19 cellular contexts compared by ENCODE assay signal in genomic region chr13:111275995-111276618, GRCh38. TPM values are rescaled to one million over a fixed set of nuclear protein-coding genes. Genes with fewer than 3 reads are reported as not detected.
DNase-seq lines count a peak whose midpoint lies in the region; ATAC-seq, FAIRE-seq and TF ChIP-seq lines count a peak whose summit lies in the region.
"Had no signal": no experiment of that assay in that cellular context is flagged by ENCODE, and none has a peak within 500 bp of the region (broad histone marks: within the 10 kb centered on the region; RNA-seq: fewer than 3 reads in every experiment).

No MANE protein-coding gene starts in this region.

- H3K9me3 ChIP-seq in BE2C (no peaks in the 10 kb centered on the region), MG63 (no peaks in the 10 kb centered on the region)

- TF ChIP-seq POLR2A in H54 (IDR thresholded peaks at IDR 0.05; ENCODE audit: low read depth, low read length), result no peak

- H3K36me3 Mint-ChIP-seq in activated naive CD4-positive, alpha-beta T cell treated with anti-CD3 and anti-CD28 coated beads, Interleukin-2, amount 50 U/mL, for 72 hours, result peaks cover 5 to 15% of the 10 kb centered on the region in 2 donors
- peaks cover 23% of the 10 kb centered on the region for H3K36me3 Mint-ChIP-seq in activated naive CD4-positive, alpha-beta T cell treated with anti-CD3 and anti-CD28 coated beads for 36 hours (ENCODE audit: low read depth)
- peaks cover 35% of the 10 kb centered on the region for H3K36me3 Mint-ChIP-seq in activated naive CD8-positive, alpha-beta T cell treated with anti-CD3 and anti-CD28 coated beads, Interleukin-2, amount 50 U/mL, for 24 hours (ENCODE audit: low read depth)

- peak overlapping the region in 1 of 2 donors; percentile 21 for H3K27ac Mint-ChIP-seq in activated naive CD4-positive, alpha-beta T cell treated with anti-CD3 and anti-CD28 coated beads, Interleukin-2, amount 50 U/mL, for 72 hours
- H3K27ac Mint-ChIP-seq in activated naive CD4-positive, alpha-beta T cell treated with anti-CD3 and anti-CD28 coated beads for 36 hours, result no peak overlapping the region
- peak overlapping the region; percentile 72 for H3K27ac Mint-ChIP-seq in activated naive CD8-positive, alpha-beta T cell treated with anti-CD3 and anti-CD28 coated beads, Interleukin-2, amount 50 U/mL, for 24 hours
- H3K27ac Mint-ChIP-seq: B cell had no signal

- peaks cover 12% of the 10 kb centered on the region for H3K4me1 Mint-ChIP-seq in activated naive CD4-positive, alpha-beta T cell treated with anti-CD3 and anti-CD28 coated beads for 36 hours (ENCODE audit: low read depth)
- peaks cover 16% of the 10 kb centered on the region for H3K4me1 Mint-ChIP-seq in activated naive CD8-positive, alpha-beta T cell treated with anti-CD3 and anti-CD28 coated beads, Interleukin-2, amount 50 U/mL, for 24 hours
- H3K4me1 Mint-ChIP-seq: B cell; CD8-positive, alpha-beta memory T cell had no signal

- H3K27me3 ChIP-seq in BE2C, result no peaks in the 10 kb centered on the region
- H3K27me3 ChIP-seq in MG63, result no peaks in the 10 kb centered on the region

- FAIRE-seq in H54 (lab: Jason Lieb, UNC), result peak; percentile 36

- intact Hi-C loops in activated naive CD4-positive, alpha-beta T cell treated with anti-CD3 and anti-CD28 coated beads for 36 hours (cut with micrococcal nuclease), result no loop called here

- peaks cover 12% of the 10 kb centered on the region for H3K36me3 ChIP-seq in BE2C
- peaks cover 24% of the 10 kb centered on the region for H3K36me3 ChIP-seq in MG63

- H3K4me3 ChIP-seq in BE2C (ENCODE audit: low read depth, low read length), result no peak overlapping the region
- H3K4me3 ChIP-seq in MG63, result no peak overlapping the region

- no peak for TF ChIP-seq CTCF in BE2C (IDR thresholded peaks at IDR 0.05; ENCODE audit: low read depth, low read length)

- ATAC-seq in activated naive CD4-positive, alpha-beta T cell treated with anti-CD3 and anti-CD28 coated beads, Interleukin-2, amount 50 U/mL, for 72 hours, result peak; percentile 40 to 74
- ATAC-seq in activated naive CD8-positive, alpha-beta T cell treated with anti-CD3 and anti-CD28 coated beads, Interleukin-2, amount 50 U/mL, for 24 hours, result peak; percentile 40

- H3K4me3 Mint-ChIP-seq in activated naive CD4-positive, alpha-beta T cell treated with anti-CD3 and anti-CD28 coated beads for 36 hours, result no peak overlapping the region
- H3K4me3 Mint-ChIP-seq in activated naive CD8-positive, alpha-beta T cell treated with anti-CD3 and anti-CD28 coated beads, Interleukin-2, amount 50 U/mL, for 24 hours, result no peak overlapping the region
- H3K4me3 Mint-ChIP-seq: B cell; CD8-positive, alpha-beta memory T cell had no signal

- no peak for DNase-seq in activated naive CD4-positive, alpha-beta T cell treated with anti-CD3 and anti-CD28 coated beads, Interleukin-2, amount 50 U/mL, for 72 hours (ENCODE audit: low spot score in 2 of 2)
- DNase-seq in activated naive CD4-positive, alpha-beta T cell treated with anti-CD3 and anti-CD28 coated beads for 36 hours, result no peak
- no peak for DNase-seq in H54 (ENCODE audit: insufficient read length, low spot score)
- DNase-seq in activated naive CD8-positive, alpha-beta T cell treated with anti-CD3 and anti-CD28 coated beads, Interleukin-2, amount 50 U/mL, for 24 hours, result no peak
- DNase-seq in superior temporal gyrus (ENCODE audit: extremely low spot score), result peak; percentile 14
- DNase-seq in BE2C, result no peak
- DNase-seq in MG63, result no peak
- DNase-seq: CD8-positive, alpha-beta memory T cell; DND-41; GDM1; KBM-7; NCI-H1092 treated with DMSO at 0.1 percent for 48 hours; NCI-H1694; NCI-H2107; NCI-H226; NCI-H526 treated with DMSO at 0.1 percent for 48 hours had no signal

- CTCF ChIA-PET in activated naive CD4-positive, alpha-beta T cell treated with anti-CD3 and anti-CD28 coated beads for 36 hours (lab: Charles Lee), result interaction anchor here (2.9 kb wide), 1 partner anchor 208 kb away, joined by 8 read pairs; no protein-coding TSS in a partner anchor

- H3K4me1 ChIP-seq in BE2C, result no peaks in the 10 kb centered on the region

- H3K27me3 Mint-ChIP-seq in activated naive CD4-positive, alpha-beta T cell treated with anti-CD3 and anti-CD28 coated beads for 36 hours (ENCODE audit: low read depth), result no peaks in the 10 kb centered on the region
- no peaks in the 10 kb centered on the region for H3K27me3 Mint-ChIP-seq in activated naive CD8-positive, alpha-beta T cell treated with anti-CD3 and anti-CD28 coated beads, Interleukin-2, amount 50 U/mL, for 24 hours
- H3K27me3 Mint-ChIP-seq: B cell; CD8-positive, alpha-beta memory T cell had no signal

- H3K9me3 Mint-ChIP-seq in activated naive CD4-positive, alpha-beta T cell treated with anti-CD3 and anti-CD28 coated beads, Interleukin-2, amount 50 U/mL, for 72 hours, result no peaks in the 10 kb centered on the region
- no peaks in the 10 kb centered on the region for H3K9me3 Mint-ChIP-seq in activated naive CD4-positive, alpha-beta T cell treated with anti-CD3 and anti-CD28 coated beads for 36 hours
- no peaks in the 10 kb centered on the region for H3K9me3 Mint-ChIP-seq in activated naive CD8-positive, alpha-beta T cell treated with anti-CD3 and anti-CD28 coated beads, Interleukin-2, amount 50 U/mL, for 24 hours
- H3K9me3 Mint-ChIP-seq: CD8-positive, alpha-beta memory T cell had no signal

RNA-seq across cellular contexts. Expression of gene TEX29, which starts 44.3 kb away (rescaled TPM):
- 1 to 10 TPM; 1.5 to 2.0 TPM for total RNA-seq in activated naive CD4-positive, alpha-beta T cell treated with anti-CD3 and anti-CD28 coated beads, Interleukin-2, amount 50 U/mL, for 72 hours
- total RNA-seq in activated naive CD4-positive, alpha-beta T cell treated with anti-CD3 and anti-CD28 coated beads for 36 hours, result under 1 TPM; 0.57 to 0.81 TPM
- polyA plus RNA-seq in BE2C (2012; ENCODE audit: insufficient read depth, insufficient read length, low read depth), result not detected
- total RNA-seq in MG63 (2014; rRNA removed; shearing (Covaris generic); ENCODE audit: low replicate concordance), result not detected in 2 replicates
- total RNA-seq: CD8-positive, alpha-beta memory T cell; H4; M059J had no signal
- polyA plus RNA-seq: CD8-positive, alpha-beta memory T cell had no signal
